18 cellular contexts compared by ENCODE assay signal in the genomic region with DNA sequence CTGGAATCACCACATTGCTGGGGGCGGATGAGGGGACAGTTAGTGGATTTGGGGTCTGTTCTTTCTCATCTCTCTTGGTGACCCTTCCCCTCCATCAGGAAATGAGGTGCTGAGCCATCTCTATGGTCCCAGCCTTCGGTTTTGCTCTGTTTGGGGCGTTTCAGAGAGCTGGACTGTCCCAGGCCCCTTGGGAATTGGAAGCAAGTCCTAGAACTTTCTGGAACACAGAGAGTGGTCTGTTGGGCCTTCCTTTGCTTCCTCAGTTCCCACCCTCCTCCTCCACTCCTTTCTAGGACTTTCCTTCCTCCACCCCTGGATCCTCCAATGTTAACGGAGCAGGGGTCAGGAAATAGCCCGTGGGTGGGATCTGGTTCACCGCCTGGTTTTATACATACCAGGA.
"Had no signal": no experiment of that assay in that cellular context is flagged by ENCODE, and none has a peak within 500 bp of the region (broad histone marks: within the 10 kb centered on the region; RNA-seq: fewer than 3 reads in every experiment).

No MANE protein-coding gene starts in this region.

- DNase-seq: activated CD4-positive, CD25-positive, alpha-beta regulatory T cell treated with anti-CD3 and anti-CD28 coated beads, Interleukin-2, amount 50 U/mL, for 72 hours; activated naive CD4-positive, alpha-beta T cell; activated naive CD8-positive, alpha-beta T cell treated with anti-CD3 and anti-CD28 coated beads, Interleukin-2, amount 10 ng/mL, durations not matched to agents 7 days and 5 days; amniotic stem cell; cerebellar nuclear complex; heart right ventricle; islet precursor cell; left colon; occipital lobe; small intestine; stimulated activated CD4-positive, alpha-beta T cell treated with anti-CD3 and anti-CD28 coated beads, Interleukin-15, amount 100 ng/mL, for 24 hours; stimulated activated naive B cell treated with anti-CD40 and anti-IgM and Interleukin-4, amounts not matched to agents 10 μg/mL and 1 μg/mL and 100 μg/mL, for 72 hours; transverse colon had no signal

- H3K9me3 ChIP-seq: breast epithelium, heart right ventricle, transverse colon had no signal

- H3K27me3 Mint-ChIP-seq: activated naive CD8-positive, alpha-beta T cell treated with anti-CD3 and anti-CD28 coated beads, Interleukin-2, amount 10 ng/mL, durations not matched to agents 7 days and 5 days; stimulated activated naive B cell treated with anti-CD40 and anti-IgM and Interleukin-4, amounts not matched to agents 10 μg/mL and 1 μg/mL and 100 μg/mL, for 72 hours had no signal

- H3K9me3 Mint-ChIP-seq: activated naive CD8-positive, alpha-beta T cell treated with anti-CD3 and anti-CD28 coated beads, Interleukin-2, amount 10 ng/mL, durations not matched to agents 7 days and 5 days; memory B cell; nephron; stimulated activated naive B cell treated with anti-CD40 and anti-IgM and Interleukin-4, amounts not matched to agents 10 μg/mL and 1 μg/mL and 100 μg/mL, for 72 hours had no signal

- H3K4me3 Mint-ChIP-seq: activated naive CD8-positive, alpha-beta T cell treated with anti-CD3 and anti-CD28 coated beads, Interleukin-2, amount 10 ng/mL, durations not matched to agents 7 days and 5 days; memory B cell; nephron; stimulated activated naive B cell treated with anti-CD40 and anti-IgM and Interleukin-4, amounts not matched to agents 10 μg/mL and 1 μg/mL and 100 μg/mL, for 72 hours had no signal

- H3K4me3 ChIP-seq: breast epithelium, coronary artery, heart right ventricle, transverse colon had no signal

- H3K36me3 Mint-ChIP-seq: memory B cell had no signal

- H3K27ac Mint-ChIP-seq: activated naive CD8-positive, alpha-beta T cell treated with anti-CD3 and anti-CD28 coated beads, Interleukin-2, amount 10 ng/mL, durations not matched to agents 7 days and 5 days; nephron; stimulated activated naive B cell treated with anti-CD40 and anti-IgM and Interleukin-4, amounts not matched to agents 10 μg/mL and 1 μg/mL and 100 μg/mL, for 72 hours had no signal

- H3K36me3 ChIP-seq: breast epithelium, heart right ventricle, transverse colon had no signal

- H3K27me3 ChIP-seq: breast epithelium, heart right ventricle, transverse colon had no signal

- H3K27ac ChIP-seq: breast epithelium, coronary artery, heart right ventricle, transverse colon, VCaP had no signal
